In the genomic region with DNA sequence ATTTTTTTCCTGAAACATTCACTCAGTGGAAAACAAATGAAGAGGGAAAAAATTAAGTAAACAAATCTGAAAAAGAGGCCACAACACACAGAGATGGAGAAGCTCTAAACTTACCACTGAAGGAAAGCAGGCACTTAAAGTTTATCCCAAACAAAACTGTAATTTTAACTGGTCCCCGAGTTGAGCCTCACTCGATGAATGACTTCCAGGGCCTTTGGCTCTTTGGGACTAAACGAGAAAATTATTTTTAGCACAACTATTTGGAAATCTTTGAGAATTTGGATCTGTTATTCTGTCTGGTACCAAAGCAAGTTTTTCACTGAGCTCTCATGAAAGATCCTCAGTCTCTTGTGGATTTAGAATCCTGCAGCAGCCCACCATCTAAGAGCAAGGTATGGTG, we compare ENCODE assay signal across 20 cellular contexts. TPM values are rescaled to one million over a fixed set of nuclear protein-coding genes. Genes with fewer than 3 reads are reported as not detected.
DNase-seq lines count a peak whose midpoint lies in the region; ATAC-seq and TF ChIP-seq lines count a peak whose summit lies in the region.
"Had no signal": no experiment of that assay in that cellular context is flagged by ENCODE, and none has a peak within 500 bp of the region (broad histone marks: within the 10 kb centered on the region; RNA-seq: fewer than 3 reads in every experiment).

A gene with protein sequence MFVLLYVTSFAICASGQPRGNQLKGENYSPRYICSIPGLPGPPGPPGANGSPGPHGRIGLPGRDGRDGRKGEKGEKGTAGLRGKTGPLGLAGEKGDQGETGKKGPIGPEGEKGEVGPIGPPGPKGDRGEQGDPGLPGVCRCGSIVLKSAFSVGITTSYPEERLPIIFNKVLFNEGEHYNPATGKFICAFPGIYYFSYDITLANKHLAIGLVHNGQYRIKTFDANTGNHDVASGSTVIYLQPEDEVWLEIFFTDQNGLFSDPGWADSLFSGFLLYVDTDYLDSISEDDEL (plus strand): TSS at position 319 of the 400 bp plus-strand sequence. CDS start 7,711 bp downstream, outside the sequence.

- H3K9me3 ChIP-seq in heart right ventricle (no peaks in the 10 kb centered on the region), neural cell (ENCODE audit: low read length) (no peaks in the 10 kb centered on the region), thyroid gland (no peaks in the 10 kb centered on the region), endodermal cell (ENCODE audit: control insufficient read depth, low read length) (no peaks in the 10 kb centered on the region)
- H3K9me3 ChIP-seq: mucosa of descending colon, spleen had no signal

- no peaks in the 10 kb centered on the region for H3K36me3 ChIP-seq in heart right ventricle
- no peaks in the 10 kb centered on the region for H3K36me3 ChIP-seq in neural cell (ENCODE audit: insufficient read depth, low read length)
- H3K36me3 ChIP-seq in thyroid gland, result no peaks in the 10 kb centered on the region
- H3K36me3 ChIP-seq in endodermal cell (ENCODE audit: control insufficient read depth, insufficient read depth, low read length), result no peaks in the 10 kb centered on the region
- H3K36me3 ChIP-seq: spleen had no signal

- TF ChIP-seq EP300 in neural cell (conservative IDR thresholded peaks at IDR 0.05; ENCODE audit: poor library complexity, severe bottlenecking), result no peak

- no peaks in the 10 kb centered on the region for H4K20me1 ChIP-seq in neural cell (ENCODE audit: insufficient read depth)

- H3K9me3 Mint-ChIP-seq in brain, result no peaks in the 10 kb centered on the region
- no peaks in the 10 kb centered on the region for H3K9me3 Mint-ChIP-seq in endodermal cell
- H3K9me3 Mint-ChIP-seq: activated T-helper 2 cell treated with anti-CD3 and anti-CD28 coated beads, Interferon-gamma antibody, Interleukin-2, Interleukin-4, amounts not matched to agents 10 μg/mL and 5 μg/mL and 100 μg/mL, durations not matched to agents 14 hours and 24 hours and 36 hours; CD8-positive, alpha-beta T cell; central memory CD8-positive, alpha-beta T cell had no signal

- H3K4me3 ChIP-seq in heart right ventricle (peak within 1 kb of the TSS in 1 of 10 donors; percentile 2), neural cell (ENCODE audit: low read length) (no peak within 1 kb of the TSS), thyroid gland (replicated peaks in 1 of 3) (no peak within 1 kb of the TSS), endodermal cell (ENCODE audit: low read length) (no peak within 1 kb of the TSS)
- H3K4me3 ChIP-seq: mucosa of descending colon, spleen had no signal

- intact Hi-C loops in heart right ventricle (cut with DNase I), result no loop called here
- intact Hi-C loops in thyroid gland (cut with DNase I), result no loop called here

- TF ChIP-seq RAD21 in neural cell (conservative IDR thresholded peaks at IDR 0.05), result no peak

- H3K4me1 Mint-ChIP-seq in brain, result peaks cover 21% of the 10 kb centered on the region
- H3K4me1 Mint-ChIP-seq in endodermal cell, result no peaks in the 10 kb centered on the region
- H3K4me1 Mint-ChIP-seq: central memory CD8-positive, alpha-beta T cell had no signal

- no peaks in the 10 kb centered on the region for H3K9me2 ChIP-seq in neural cell (ENCODE audit: insufficient read depth, low read length)

- peak within 1 kb of the TSS in 4 of 10 donors; percentile 31 to 68 (median 38) for H3K27ac ChIP-seq in heart right ventricle
- H3K27ac ChIP-seq in neural cell (ENCODE audit: low read length), result peak within 1 kb of the TSS; percentile 34
- peak within 1 kb of the TSS in 2 of 3 donors; percentile 7 to 19 for H3K27ac ChIP-seq in thyroid gland
- H3K27ac ChIP-seq in endodermal cell (ENCODE audit: low read depth, low read length), result no peak within 1 kb of the TSS

- peak within 1 kb of the TSS; percentile 10 for H2AFZ ChIP-seq in neural cell (ENCODE audit: low read depth, low read length)

- H3K27me3 Mint-ChIP-seq in brain (no peaks in the 10 kb centered on the region), endodermal cell (ENCODE audit: insufficient read depth) (no peaks in the 10 kb centered on the region)

- H3K36me3 Mint-ChIP-seq in brain (peaks cover 1% of the 10 kb centered on the region), endodermal cell (ENCODE audit: low read depth) (no peaks in the 10 kb centered on the region)
- H3K36me3 Mint-ChIP-seq: CD8-positive, alpha-beta T cell; IgD-negative memory B cell had no signal

- 52 to 54% methylated on average over 3 of the region's 3 CpGs for WGBS in heart right ventricle, 2 donors
- WGBS in thyroid gland, 2 donors, result 31 to 34% methylated on average over 3 of the region's 3 CpGs
- 83 to 91% methylated on average over 3 of the region's 3 CpGs for WGBS in endodermal cell (ENCODE audit: insufficient coverage in 1 of 2, insufficient read length in 1 of 2), 2 experiments

- H3K4me2 ChIP-seq in neural cell (ENCODE audit: low read length), result no peak within 1 kb of the TSS

- H3K9ac ChIP-seq in neural cell (ENCODE audit: low read length), result peak within 1 kb of the TSS; percentile 1
- H3K9ac ChIP-seq in endodermal cell (ENCODE audit: extremely low read depth, low read length, poor library complexity, severe bottlenecking), result no peak within 1 kb of the TSS

- H3K4me1 ChIP-seq in heart right ventricle (peaks cover 0 to 13% (median 5%) of the 10 kb centered on the region in 9 donors), thyroid gland (no peaks in the 10 kb centered on the region), endodermal cell (ENCODE audit: control insufficient read depth, insufficient read depth, low read length) (no peaks in the 10 kb centered on the region)

- H3K4me3 Mint-ChIP-seq in brain (no peak within 1 kb of the TSS), endodermal cell (no peak within 1 kb of the TSS)
- H3K4me3 Mint-ChIP-seq: CD8-positive, alpha-beta T cell; central memory CD8-positive, alpha-beta T cell; IgD-negative memory B cell had no signal

- no peaks in the 10 kb centered on the region for H3F3A ChIP-seq in neural cell (ENCODE audit: insufficient read depth, low read length, poor library complexity, severe bottlenecking)

- TF ChIP-seq CTCF in brain (conservative IDR thresholded peaks at IDR 0.05), result no peak
- no peak for TF ChIP-seq CTCF in heart right ventricle (IDR thresholded peaks at IDR 0.05)
- no peak for TF ChIP-seq CTCF in neural cell (IDR thresholded peaks at IDR 0.05; ENCODE audit: poor library complexity, severe bottlenecking)
- TF ChIP-seq CTCF in thyroid gland (IDR thresholded peaks at IDR 0.05), result no peak
- no peak for TF ChIP-seq CTCF in endodermal cell (conservative IDR thresholded peaks at IDR 0.05)

- DNase-seq in heart right ventricle (no peak), thyroid gland (no peak), endodermal cell (no peak), DMS153 (lab: John Stamatoyannopoulos, UW) (no peak), NCI-H2029 (lab: John Stamatoyannopoulos, UW) (no peak)
- DNase-seq: CD8-positive, alpha-beta T cell; DMS79 treated with DMSO at 0.1 percent for 48 hours; effector CD8-positive, alpha-beta T cell; kidney glomerular epithelial cell; mucosa of descending colon; NCI-H345; spleen; trophoblast cell had no signal

- no peak for TF ChIP-seq POLR2A in thyroid gland (IDR thresholded peaks at IDR 0.05)

- ATAC-seq in heart right ventricle (peak in 5 of 8 donors; percentile 35 to 57 (median 49)), HG03520 (IDR thresholded peaks at IDR 0.05; ENCODE audit: unreplicated experiment) (no peak)
- ATAC-seq: CD8-positive, alpha-beta T cell; mucosa of descending colon had no signal

- H3K27ac Mint-ChIP-seq in brain (peak within 1 kb of the TSS in 3 of 5 experiments; percentile 34 to 90 (median 58)), endodermal cell (no peak within 1 kb of the TSS)
- H3K27ac Mint-ChIP-seq: activated T-helper 2 cell treated with anti-CD3 and anti-CD28 coated beads, Interferon-gamma antibody, Interleukin-2, Interleukin-4, amounts not matched to agents 10 μg/mL and 5 μg/mL and 100 μg/mL, durations not matched to agents 14 hours and 24 hours and 36 hours; CD8-positive, alpha-beta T cell; IgD-negative memory B cell had no signal

- H3K79me2 ChIP-seq in neural cell (replicated peaks; ENCODE audit: insufficient read depth, low read length), result no peaks in the 10 kb centered on the region

- no peaks in the 10 kb centered on the region for H3K27me3 ChIP-seq in heart right ventricle
- H3K27me3 ChIP-seq in neural cell (ENCODE audit: insufficient read depth, low read depth, low read length), result no peaks in the 10 kb centered on the region
- H3K27me3 ChIP-seq in thyroid gland, result no peaks in the 10 kb centered on the region
- H3K27me3 ChIP-seq in endodermal cell (ENCODE audit: control insufficient read depth, insufficient read depth, low read length, poor library complexity, severe bottlenecking), result no peaks in the 10 kb centered on the region
- H3K27me3 ChIP-seq: spleen had no signal

TF ChIP-seq in neural cell, 6 proteins besides CTCF, POLR2A, EP300 and RAD21 (continues in another document):
- no peak for TF ChIP-seq TAF1 (IDR thresholded peaks at IDR 0.05; ENCODE audit: low read depth)
- no peak for TF ChIP-seq MXI1 (conservative IDR thresholded peaks at IDR 0.05; ENCODE audit: poor library complexity, severe bottlenecking)
- no peak for TF ChIP-seq POLR2AphosphoS5 (IDR thresholded peaks at IDR 0.05)

RNA-seq across cellular contexts. Expression of the gene that starts here (rescaled TPM):
- polyA plus RNA-seq in brain (ENCODE audit: insufficient read depth, low read depth, low replicate concordance) (0.22 TPM), heart right ventricle (1 to 10 TPM in 1 of 2 donors, under 1 TPM in 1; 0.38 to 2.3 TPM), neural cell (not detected in 2 replicates)
- total RNA-seq in heart right ventricle (1 to 10 TPM in 8 of 10 donors, under 1 TPM in 2; 0.30 to 2.7 (median 1.5) TPM), thyroid gland (1 to 10 TPM; 1.2 to 9.5 (median 3.2) TPM), endodermal cell (not detected)
- 0.24 TPM in 1 of 2 replicates, not detected in the other for polyA minus RNA-seq in neural cell
- 0.57 TPM for polyA plus RNA-seq in endodermal cell (2013, experiment 1 of 2)
- polyA plus RNA-seq in endodermal cell (2013, experiment 2 of 2), result 0.37 TPM
- total RNA-seq: activated T-helper 2 cell treated with anti-CD3 and anti-CD28 coated beads, Interferon-gamma antibody, Interleukin-2, Interleukin-4, amounts not matched to agents 10 μg/mL and 5 μg/mL and 100 μg/mL, durations not matched to agents 14 hours and 24 hours and 36 hours; CD8-positive, alpha-beta T cell; osteocyte had no signal
- polyA plus RNA-seq: IgD-negative memory B cell had no signal
